17 cellular contexts compared by ENCODE assay signal in the genomic region with DNA sequence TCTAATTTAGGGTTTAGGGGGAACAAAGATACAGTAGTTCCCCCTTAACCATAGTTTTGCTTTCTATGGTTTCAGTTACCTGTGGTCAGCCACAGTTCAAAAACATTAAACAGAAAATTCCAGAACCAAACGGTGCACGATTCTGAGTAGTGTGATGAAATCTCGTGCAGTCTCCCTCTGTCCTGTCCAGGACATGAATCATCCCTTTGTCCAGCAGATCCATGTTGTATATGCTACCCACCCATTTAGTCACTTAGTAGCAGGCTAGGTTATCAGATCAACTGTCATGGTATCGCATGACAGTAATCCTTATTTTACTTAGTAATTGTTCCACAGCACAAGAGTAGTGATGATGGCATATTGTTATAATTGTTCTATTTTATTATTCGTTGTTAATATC.
DNase-seq lines count a peak whose midpoint lies in the region; ATAC-seq and TF ChIP-seq lines count a peak whose summit lies in the region.
"Had no signal": no experiment of that assay in that cellular context is flagged by ENCODE, and none has a peak within 500 bp of the region (broad histone marks: within the 10 kb centered on the region; RNA-seq: fewer than 3 reads in every experiment).

No MANE protein-coding gene starts in this region.

- H3K4me2 ChIP-seq in GM23248 (ENCODE audit: unreplicated experiment), result no peak overlapping the region

- no peak overlapping the region for H3K27ac ChIP-seq in GM23248

- no peaks in the 10 kb centered on the region for H4K20me1 ChIP-seq in GM23248 (ENCODE audit: insufficient read depth)

- 51 to 52% methylated on average over 5 of the region's 5 CpGs for WGBS in GM23248 (ENCODE audit: low coverage in 1 of 2, low lambda C conversion rate in 2 of 2, missing lambda C conversion rate in 2 of 2), 2 experiments

- no peaks in the 10 kb centered on the region for H3K9me2 ChIP-seq in GM23248 (ENCODE audit: insufficient read depth)

- DNase-seq in GM23248, result peak; percentile 3
- DNase-seq in NCI-H226, result peak; percentile 67
- peak; percentile 42 for DNase-seq in amniotic epithelial cell (ENCODE audit: low read depth)
- peak; percentile 57 for DNase-seq in fibroblast of the aortic adventitia (ENCODE audit: low read depth)
- no peak for DNase-seq in omental fat pad (ENCODE audit: low spot score)
- no peak for DNase-seq in NCI-H524 (lab: John Stamatoyannopoulos, UW)
- no peak for DNase-seq in OCI-M2 (lab: John Stamatoyannopoulos, UW; ENCODE audit: unreplicated experiment)
- DNase-seq: Calu3, DMS79 treated with DMSO at 0.1 percent for 48 hours, GF-D8, Karpas-422, NCI-H1436, NCI-H2081, NCI-H526 treated with DMSO at 0.1 percent for 48 hours, Right ventricle myocardium superior had no signal

- TF ChIP-seq CTCF in fibroblast of the aortic adventitia (IDR thresholded peaks at IDR 0.05; ENCODE audit: insufficient read depth, low read length), result no peak
- TF ChIP-seq CTCF in omental fat pad (IDR thresholded peaks at IDR 0.05), result no peak

- H3K4me3 ChIP-seq in GM23248 (no peak overlapping the region), fibroblast of the aortic adventitia (ENCODE audit: low read depth, low read length) (no peak overlapping the region)

- no peaks in the 10 kb centered on the region for H3K36me3 ChIP-seq in GM23248 (ENCODE audit: low read depth)

- H3K79me2 ChIP-seq in GM23248 (ENCODE audit: insufficient read depth), result no peaks in the 10 kb centered on the region

- in situ Hi-C loops in GM23248 (cut with MboI), result no loop called here

- H3K9ac ChIP-seq in GM23248, result no peak overlapping the region

- ATAC-seq in HG02885 (IDR thresholded peaks at IDR 0.05; ENCODE audit: poor library complexity, unreplicated experiment) (no peak), omental fat pad (ENCODE audit: low FRiP score) (no peak)
- ATAC-seq: HepG2 had no signal

- no peaks in the 10 kb centered on the region for H3K4me1 ChIP-seq in GM23248 (ENCODE audit: insufficient read depth)

- no peaks in the 10 kb centered on the region for H3F3A ChIP-seq in GM23248 (ENCODE audit: insufficient read depth)

- H2AFZ ChIP-seq in GM23248, result no peak overlapping the region

- no peaks in the 10 kb centered on the region for H3K27me3 ChIP-seq in GM23248 (replicated peaks; ENCODE audit: insufficient read depth)

- H3K9me3 ChIP-seq in GM23248 (ENCODE audit: low read depth), result no peaks in the 10 kb centered on the region

Comparison
In these comparisons a context has a peak if more than half of its experiments do, and no peak if none do; other contexts are left out.
1. DNase-seq: peak in GM23248 (single experiment), NCI-H226 (single experiment), amniotic epithelial cell (single experiment) and fibroblast of the aortic adventitia (single experiment); none in omental fat pad (single experiment), NCI-H524 (0 of 2) and OCI-M2 (single experiment).